ENCODE assay signal across 1 cellular context in the genomic region with DNA sequence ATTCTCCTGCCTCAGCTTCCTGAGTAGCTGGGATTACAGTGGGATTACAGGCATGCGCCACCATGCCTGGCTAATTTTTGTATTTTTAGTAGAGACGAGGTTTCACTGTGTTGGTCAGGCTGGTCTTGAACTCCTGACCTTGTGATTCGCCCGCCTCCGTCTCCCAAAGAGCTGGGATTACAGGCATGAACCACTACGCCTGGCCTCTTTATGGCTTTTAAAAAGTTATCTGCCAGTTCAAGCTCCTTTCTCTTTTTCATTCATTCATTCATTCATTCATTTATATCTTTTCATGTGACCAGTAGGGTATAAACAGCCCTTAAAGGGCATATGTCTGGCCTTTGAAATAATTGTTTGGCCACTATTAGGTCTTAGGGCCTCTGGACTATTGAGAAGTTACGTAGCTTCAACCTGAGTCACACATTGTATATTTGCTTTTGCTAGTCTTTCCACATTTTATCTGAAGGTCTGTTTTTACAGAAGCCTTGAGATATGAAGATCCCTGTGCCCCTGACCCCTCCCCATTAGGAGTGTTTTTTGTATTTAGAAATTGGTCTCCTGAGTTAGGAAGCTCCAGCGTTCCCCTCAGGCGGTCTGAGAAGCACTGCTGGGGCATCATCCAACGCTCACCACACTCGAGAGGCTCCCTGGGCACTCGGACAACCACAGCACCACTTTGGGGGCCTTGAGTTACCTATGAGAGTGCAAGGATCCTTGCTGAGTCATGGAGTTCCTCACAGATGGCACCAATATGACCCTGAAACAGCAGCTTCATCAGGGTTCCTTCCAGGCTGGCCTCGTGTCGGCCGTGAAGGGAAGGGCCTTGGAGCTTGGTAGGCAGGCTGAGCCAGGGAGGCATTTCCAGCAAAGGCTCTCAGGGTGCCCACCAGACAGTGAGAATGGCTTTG.
TF ChIP-seq lines count a peak whose summit lies in the region.

No MANE protein-coding gene starts in this region.

TF ChIP-seq in HepG2, 621 proteins besides CTCF, POLR2A, EP300 and RAD21 (continued from another document and continues in another):
- TF ChIP-seq, protein P1, sequence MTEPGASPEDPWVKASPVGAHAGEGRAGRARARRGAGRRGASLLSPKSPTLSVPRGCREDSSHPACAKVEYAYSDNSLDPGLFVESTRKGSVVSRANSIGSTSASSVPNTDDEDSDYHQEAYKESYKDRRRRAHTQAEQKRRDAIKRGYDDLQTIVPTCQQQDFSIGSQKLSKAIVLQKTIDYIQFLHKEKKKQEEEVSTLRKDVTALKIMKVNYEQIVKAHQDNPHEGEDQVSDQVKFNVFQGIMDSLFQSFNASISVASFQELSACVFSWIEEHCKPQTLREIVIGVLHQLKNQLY (CRISPR knock-in tag; IDR thresholded peaks at IDR 0.05) = no peak
- TF ChIP-seq ZNF891 (CRISPR knock-in tag; IDR thresholded peaks at IDR 0.05) = no peak
- no peak for TF ChIP-seq ZFYVE20 (CRISPR knock-in tag; IDR thresholded peaks at IDR 0.05; ENCODE audit: borderline replicate concordance, low read depth)
- no peak for TF ChIP-seq TBX3 (IDR thresholded peaks at IDR 0.05; ENCODE audit: borderline replicate concordance)
- peak; percentile 18; the same call in 1 of the 3 replicates for TF ChIP-seq MXI1 (IDR thresholded peaks at IDR 0.05; ENCODE audit: borderline replicate concordance, low read depth, low read length)
- no peak for TF ChIP-seq RBM22 (optimal IDR thresholded peaks at IDR 0.05; ENCODE audit: low read length)
- TF ChIP-seq, protein P2, sequence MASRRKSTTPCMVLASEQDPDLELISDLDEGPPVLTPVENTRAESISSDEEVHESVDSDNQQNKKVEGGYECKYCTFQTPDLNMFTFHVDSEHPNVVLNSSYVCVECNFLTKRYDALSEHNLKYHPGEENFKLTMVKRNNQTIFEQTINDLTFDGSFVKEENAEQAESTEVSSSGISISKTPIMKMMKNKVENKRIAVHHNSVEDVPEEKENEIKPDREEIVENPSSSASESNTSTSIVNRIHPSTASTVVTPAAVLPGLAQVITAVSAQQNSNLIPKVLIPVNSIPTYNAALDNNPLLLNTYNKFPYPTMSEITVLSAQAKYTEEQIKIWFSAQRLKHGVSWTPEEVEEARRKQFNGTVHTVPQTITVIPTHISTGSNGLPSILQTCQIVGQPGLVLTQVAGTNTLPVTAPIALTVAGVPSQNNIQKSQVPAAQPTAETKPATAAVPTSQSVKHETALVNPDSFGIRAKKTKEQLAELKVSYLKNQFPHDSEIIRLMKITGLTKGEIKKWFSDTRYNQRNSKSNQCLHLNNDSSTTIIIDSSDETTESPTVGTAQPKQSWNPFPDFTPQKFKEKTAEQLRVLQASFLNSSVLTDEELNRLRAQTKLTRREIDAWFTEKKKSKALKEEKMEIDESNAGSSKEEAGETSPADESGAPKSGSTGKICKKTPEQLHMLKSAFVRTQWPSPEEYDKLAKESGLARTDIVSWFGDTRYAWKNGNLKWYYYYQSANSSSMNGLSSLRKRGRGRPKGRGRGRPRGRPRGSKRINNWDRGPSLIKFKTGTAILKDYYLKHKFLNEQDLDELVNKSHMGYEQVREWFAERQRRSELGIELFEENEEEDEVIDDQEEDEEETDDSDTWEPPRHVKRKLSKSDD (CRISPR knock-in tag; IDR thresholded peaks at IDR 0.05; ENCODE audit: low read depth) = no peak
- TF ChIP-seq, protein P3, sequence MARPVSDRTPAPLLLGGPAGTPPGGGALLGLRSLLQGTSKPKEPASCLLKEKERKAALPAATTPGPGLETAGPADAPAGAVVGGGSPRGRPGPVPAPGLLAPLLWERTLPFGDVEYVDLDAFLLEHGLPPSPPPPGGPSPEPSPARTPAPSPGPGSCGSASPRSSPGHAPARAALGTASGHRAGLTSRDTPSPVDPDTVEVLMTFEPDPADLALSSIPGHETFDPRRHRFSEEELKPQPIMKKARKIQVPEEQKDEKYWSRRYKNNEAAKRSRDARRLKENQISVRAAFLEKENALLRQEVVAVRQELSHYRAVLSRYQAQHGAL (CRISPR knock-in tag; IDR thresholded peaks at IDR 0.05; ENCODE audit: not compliant biosample characterization) = no peak
- no peak for TF ChIP-seq NFKB2 (CRISPR knock-in tag; IDR thresholded peaks at IDR 0.05; ENCODE audit: borderline replicate concordance)
- TF ChIP-seq, protein P4, sequence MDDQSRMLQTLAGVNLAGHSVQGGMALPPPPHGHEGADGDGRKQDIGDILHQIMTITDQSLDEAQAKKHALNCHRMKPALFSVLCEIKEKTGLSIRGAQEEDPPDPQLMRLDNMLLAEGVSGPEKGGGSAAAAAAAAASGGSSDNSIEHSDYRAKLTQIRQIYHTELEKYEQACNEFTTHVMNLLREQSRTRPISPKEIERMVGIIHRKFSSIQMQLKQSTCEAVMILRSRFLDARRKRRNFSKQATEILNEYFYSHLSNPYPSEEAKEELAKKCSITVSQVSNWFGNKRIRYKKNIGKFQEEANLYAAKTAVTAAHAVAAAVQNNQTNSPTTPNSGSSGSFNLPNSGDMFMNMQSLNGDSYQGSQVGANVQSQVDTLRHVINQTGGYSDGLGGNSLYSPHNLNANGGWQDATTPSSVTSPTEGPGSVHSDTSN (CRISPR knock-in tag; IDR thresholded peaks at IDR 0.05; ENCODE audit: borderline replicate concordance) = no peak
- no peak for TF ChIP-seq POLR2AphosphoS2 (IDR thresholded peaks at IDR 0.05; ENCODE audit: low read depth, low read length)
- TF ChIP-seq, protein P5, sequence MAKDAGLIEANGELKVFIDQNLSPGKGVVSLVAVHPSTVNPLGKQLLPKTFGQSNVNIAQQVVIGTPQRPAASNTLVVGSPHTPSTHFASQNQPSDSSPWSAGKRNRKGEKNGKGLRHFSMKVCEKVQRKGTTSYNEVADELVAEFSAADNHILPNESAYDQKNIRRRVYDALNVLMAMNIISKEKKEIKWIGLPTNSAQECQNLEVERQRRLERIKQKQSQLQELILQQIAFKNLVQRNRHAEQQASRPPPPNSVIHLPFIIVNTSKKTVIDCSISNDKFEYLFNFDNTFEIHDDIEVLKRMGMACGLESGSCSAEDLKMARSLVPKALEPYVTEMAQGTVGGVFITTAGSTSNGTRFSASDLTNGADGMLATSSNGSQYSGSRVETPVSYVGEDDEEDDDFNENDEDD (CRISPR knock-in tag; IDR thresholded peaks at IDR 0.05; ENCODE audit: borderline replicate concordance) = no peak
- TF ChIP-seq, protein P6, sequence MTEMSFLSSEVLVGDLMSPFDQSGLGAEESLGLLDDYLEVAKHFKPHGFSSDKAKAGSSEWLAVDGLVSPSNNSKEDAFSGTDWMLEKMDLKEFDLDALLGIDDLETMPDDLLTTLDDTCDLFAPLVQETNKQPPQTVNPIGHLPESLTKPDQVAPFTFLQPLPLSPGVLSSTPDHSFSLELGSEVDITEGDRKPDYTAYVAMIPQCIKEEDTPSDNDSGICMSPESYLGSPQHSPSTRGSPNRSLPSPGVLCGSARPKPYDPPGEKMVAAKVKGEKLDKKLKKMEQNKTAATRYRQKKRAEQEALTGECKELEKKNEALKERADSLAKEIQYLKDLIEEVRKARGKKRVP (CRISPR knock-in tag; IDR thresholded peaks at IDR 0.05) = peak in 1 of 2 experiments; percentile 39; a peak in 1 of 4 replicates
- no peak for TF ChIP-seq ZNF430 (CRISPR knock-in tag; IDR thresholded peaks at IDR 0.05)
- no peak for TF ChIP-seq HOXA5 (CRISPR knock-in tag; IDR thresholded peaks at IDR 0.05)
- no peak for TF ChIP-seq ZNF788 (CRISPR knock-in tag; IDR thresholded peaks at IDR 0.05; ENCODE audit: borderline replicate concordance)
- TF ChIP-seq, protein P7, sequence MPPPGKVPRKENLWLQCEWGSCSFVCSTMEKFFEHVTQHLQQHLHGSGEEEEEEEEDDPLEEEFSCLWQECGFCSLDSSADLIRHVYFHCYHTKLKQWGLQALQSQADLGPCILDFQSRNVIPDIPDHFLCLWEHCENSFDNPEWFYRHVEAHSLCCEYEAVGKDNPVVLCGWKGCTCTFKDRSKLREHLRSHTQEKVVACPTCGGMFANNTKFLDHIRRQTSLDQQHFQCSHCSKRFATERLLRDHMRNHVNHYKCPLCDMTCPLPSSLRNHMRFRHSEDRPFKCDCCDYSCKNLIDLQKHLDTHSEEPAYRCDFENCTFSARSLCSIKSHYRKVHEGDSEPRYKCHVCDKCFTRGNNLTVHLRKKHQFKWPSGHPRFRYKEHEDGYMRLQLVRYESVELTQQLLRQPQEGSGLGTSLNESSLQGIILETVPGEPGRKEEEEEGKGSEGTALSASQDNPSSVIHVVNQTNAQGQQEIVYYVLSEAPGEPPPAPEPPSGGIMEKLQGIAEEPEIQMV (CRISPR knock-in tag; IDR thresholded peaks at IDR 0.05; ENCODE audit: low read depth) = no peak
- TF ChIP-seq, protein P8, sequence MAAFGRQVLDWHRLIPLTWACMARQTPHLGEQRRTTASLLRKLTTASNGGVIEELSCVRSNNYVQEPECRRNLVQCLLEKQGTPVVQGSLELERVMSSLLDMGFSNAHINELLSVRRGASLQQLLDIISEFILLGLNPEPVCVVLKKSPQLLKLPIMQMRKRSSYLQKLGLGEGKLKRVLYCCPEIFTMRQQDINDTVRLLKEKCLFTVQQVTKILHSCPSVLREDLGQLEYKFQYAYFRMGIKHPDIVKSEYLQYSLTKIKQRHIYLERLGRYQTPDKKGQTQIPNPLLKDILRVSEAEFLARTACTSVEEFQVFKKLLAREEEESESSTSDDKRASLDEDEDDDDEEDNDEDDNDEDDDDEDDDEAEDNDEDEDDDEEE (CRISPR knock-in tag; IDR thresholded peaks at IDR 0.05) = no peak
- TF ChIP-seq ZSCAN30 (CRISPR knock-in tag; IDR thresholded peaks at IDR 0.05) = no peak
- no peak for TF ChIP-seq ZNF224 (CRISPR knock-in tag; IDR thresholded peaks at IDR 0.05)
- peak; percentile 75 for TF ChIP-seq CREM (IDR thresholded peaks at IDR 0.05)
- TF ChIP-seq CREM (CRISPR knock-in tag; IDR thresholded peaks at IDR 0.05) = no peak
- TF ChIP-seq, protein P9, sequence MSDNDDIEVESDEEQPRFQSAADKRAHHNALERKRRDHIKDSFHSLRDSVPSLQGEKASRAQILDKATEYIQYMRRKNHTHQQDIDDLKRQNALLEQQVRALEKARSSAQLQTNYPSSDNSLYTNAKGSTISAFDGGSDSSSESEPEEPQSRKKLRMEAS (IDR thresholded peaks at IDR 0.05) = no peak
- TF ChIP-seq POLR2G (IDR thresholded peaks at IDR 0.05; ENCODE audit: low read depth, low read length) = no peak
- TF ChIP-seq ZNF670 (CRISPR knock-in tag; IDR thresholded peaks at IDR 0.05; ENCODE audit: borderline replicate concordance) = no peak
- peak; percentile 49; the same call in 1 of the 2 replicates for TF ChIP-seq ELF3 (CRISPR knock-in tag; IDR thresholded peaks at IDR 0.05)
- no peak for TF ChIP-seq U2AF1 (optimal IDR thresholded peaks at IDR 0.05; ENCODE audit: low read depth, low read length)
- TF ChIP-seq ZNF33B (CRISPR knock-in tag; IDR thresholded peaks at IDR 0.05) = no peak; the same call in 1 of the 2 replicates
- TF ChIP-seq CBX2 (IDR thresholded peaks at IDR 0.05; ENCODE audit: low read depth, low read length) = no peak
- no peak for TF ChIP-seq CBX2 (CRISPR knock-in tag; IDR thresholded peaks at IDR 0.05; ENCODE audit: low read depth)
- 0 out of 2 replicates have a peak, but pooled peaks have one; percentile 28 for TF ChIP-seq ZSCAN9 (CRISPR knock-in tag; IDR thresholded peaks at IDR 0.05; ENCODE audit: borderline replicate concordance)
- no peak for TF ChIP-seq SCMH1 (CRISPR knock-in tag; IDR thresholded peaks at IDR 0.05; ENCODE audit: borderline replicate concordance)
- no peak for TF ChIP-seq ESRRA (CRISPR knock-in tag; IDR thresholded peaks at IDR 0.05; ENCODE audit: low read depth)
- TF ChIP-seq ZNF44 (CRISPR knock-in tag; IDR thresholded peaks at IDR 0.05) = no peak
- TF ChIP-seq NFIC (IDR thresholded peaks at IDR 0.05; ENCODE audit: low read length) = peak; percentile 63; the same call in 1 of the 2 replicates
- TF ChIP-seq AHR (CRISPR knock-in tag; IDR thresholded peaks at IDR 0.05) = no peak
- no peak for TF ChIP-seq EEA1 (CRISPR knock-in tag; IDR thresholded peaks at IDR 0.05; ENCODE audit: borderline replicate concordance)
- no peak for TF ChIP-seq NCOR1 (IDR thresholded peaks at IDR 0.05; ENCODE audit: borderline replicate concordance, low read length)
- no peak for TF ChIP-seq JDP2 (CRISPR knock-in tag; IDR thresholded peaks at IDR 0.05; ENCODE audit: borderline replicate concordance)
- TF ChIP-seq ZNF672 (CRISPR knock-in tag; IDR thresholded peaks at IDR 0.05) = no peak
- TF ChIP-seq KMT2B (CRISPR knock-in tag; IDR thresholded peaks at IDR 0.05) = no peak; the same call in 1 of the 2 replicates
- TF ChIP-seq ZNF451 (CRISPR knock-in tag; IDR thresholded peaks at IDR 0.05) = no peak
- TF ChIP-seq, protein P10, sequence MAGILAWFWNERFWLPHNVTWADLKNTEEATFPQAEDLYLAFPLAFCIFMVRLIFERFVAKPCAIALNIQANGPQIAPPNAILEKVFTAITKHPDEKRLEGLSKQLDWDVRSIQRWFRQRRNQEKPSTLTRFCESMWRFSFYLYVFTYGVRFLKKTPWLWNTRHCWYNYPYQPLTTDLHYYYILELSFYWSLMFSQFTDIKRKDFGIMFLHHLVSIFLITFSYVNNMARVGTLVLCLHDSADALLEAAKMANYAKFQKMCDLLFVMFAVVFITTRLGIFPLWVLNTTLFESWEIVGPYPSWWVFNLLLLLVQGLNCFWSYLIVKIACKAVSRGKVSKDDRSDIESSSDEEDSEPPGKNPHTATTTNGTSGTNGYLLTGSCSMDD (CRISPR knock-in tag; IDR thresholded peaks at IDR 0.05) = no peak
- no peak for TF ChIP-seq KDM5B (CRISPR knock-in tag; IDR thresholded peaks at IDR 0.05; ENCODE audit: borderline replicate concordance)
- no peak for TF ChIP-seq CENPT (CRISPR knock-in tag; IDR thresholded peaks at IDR 0.05; ENCODE audit: low read depth)
